ENCODE assay signal across 24 cellular contexts in genomic region chr2:196503398-196503797, GRCh38.
DNase-seq lines count a peak whose midpoint lies in the region; ATAC-seq and TF ChIP-seq lines count a peak whose summit lies in the region.
"Had no signal": no experiment of that assay in that cellular context is flagged by ENCODE, and none has a peak within 500 bp of the region (broad histone marks: within the 10 kb centered on the region; RNA-seq: fewer than 3 reads in every experiment).

No MANE protein-coding gene starts in this region.

- H3K4me1 Mint-ChIP-seq in GM23338 (no peaks in the 10 kb centered on the region; the same call in 1 of the 3 replicates), WTC11 (0 out of 2 replicates have a peak, but pooled peaks cover 3% of the 10 kb centered on the region), endothelial cell (ENCODE audit: unreplicated experiment) (peaks cover 4% of the 10 kb centered on the region), neural crest cell (peaks cover 4% of the 10 kb centered on the region), endodermal cell (no peaks in the 10 kb centered on the region)
- no peaks in the 10 kb centered on the region for H3K4me1 Mint-ChIP-seq in activated CD8-positive, alpha-beta T cell treated with anti-CD3 and anti-CD28 coated beads, Interleukin-2, amount 10 ng/mL, durations not matched to agents 7 days and 5 days (ENCODE audit: low read depth)
- H3K4me1 Mint-ChIP-seq: CD14-positive monocyte; CD8-positive, alpha-beta memory T cell had no signal

- H3F3A ChIP-seq in GM23338 (replicated peaks; ENCODE audit: low read depth): no peaks in the 10 kb centered on the region

- intact Hi-C loops in cardiac septum (cut with DNase I): no loop called here

- peak; percentile 72 for ATAC-seq in GM23338
- ATAC-seq in WTC11: peak; percentile 83
- no peak for ATAC-seq in activated CD8-positive, alpha-beta T cell treated with anti-CD3 and anti-CD28 coated beads, Interleukin-2, amount 10 ng/mL, durations not matched to agents 7 days and 5 days
- ATAC-seq: A549, GM12878 had no signal

- H3K27me3 Mint-ChIP-seq in GM23338 (ENCODE audit: insufficient read depth, low read depth, poor library complexity): no peaks in the 10 kb centered on the region
- H3K27me3 Mint-ChIP-seq in WTC11 (ENCODE audit: low read depth): no peaks in the 10 kb centered on the region
- no peaks in the 10 kb centered on the region for H3K27me3 Mint-ChIP-seq in endothelial cell (ENCODE audit: unreplicated experiment)
- no peaks in the 10 kb centered on the region for H3K27me3 Mint-ChIP-seq in neural crest cell (ENCODE audit: low read depth)
- H3K27me3 Mint-ChIP-seq in activated CD8-positive, alpha-beta T cell treated with anti-CD3 and anti-CD28 coated beads, Interleukin-2, amount 10 ng/mL, durations not matched to agents 7 days and 5 days (ENCODE audit: low read depth): peaks cover 16% of the 10 kb centered on the region
- no peaks in the 10 kb centered on the region for H3K27me3 Mint-ChIP-seq in endodermal cell (ENCODE audit: insufficient read depth)

- no peaks in the 10 kb centered on the region for H3K79me2 ChIP-seq in GM23338 (replicated peaks; ENCODE audit: insufficient read depth)

- H3K4me3 ChIP-seq in GM23338 (no peak overlapping the region), endodermal cell (ENCODE audit: low read length) (no peak overlapping the region), foreskin fibroblast (ENCODE audit: low read depth in 1 of 2, low read length in 2 of 2) (no peak overlapping the region)
- H3K4me3 ChIP-seq: A549; BLaER1 treated with 17β-estradiol and CSF1 and Interleukin-3, amounts not matched to agents 10 nM and 100 nM; GM12878 had no signal

- WGBS in endodermal cell (ENCODE audit: insufficient coverage in 1 of 2, insufficient read length in 1 of 2), 2 experiments: 88 to 90% methylated on average over 2 to 4 of the region's 4 CpGs

- CTCF ChIA-PET in WTC11 (lab: Charles Lee): no interaction called here
- CTCF ChIA-PET in activated CD8-positive, alpha-beta T cell treated with anti-CD3 and anti-CD28 coated beads, Interleukin-2, amount 10 ng/mL, durations not matched to agents 7 days and 5 days (lab: Charles Lee): no interaction called here

- H3K9me3 Mint-ChIP-seq in GM23338: peaks cover 14% of the 10 kb centered on the region; the same call in 2 of the 3 replicates
- peaks cover 23% of the 10 kb centered on the region for H3K9me3 Mint-ChIP-seq in WTC11
- H3K9me3 Mint-ChIP-seq in endothelial cell (ENCODE audit: unreplicated experiment): peaks cover 3% of the 10 kb centered on the region
- H3K9me3 Mint-ChIP-seq in neural crest cell: peaks cover 13% of the 10 kb centered on the region
- no peaks in the 10 kb centered on the region for H3K9me3 Mint-ChIP-seq in activated CD8-positive, alpha-beta T cell treated with anti-CD3 and anti-CD28 coated beads, Interleukin-2, amount 10 ng/mL, durations not matched to agents 7 days and 5 days (ENCODE audit: insufficient read depth)
- H3K9me3 Mint-ChIP-seq in endodermal cell: peaks cover 20% of the 10 kb centered on the region

- H3K27ac Mint-ChIP-seq in GM23338 (no peak overlapping the region), WTC11 (no peak overlapping the region), endothelial cell (ENCODE audit: unreplicated experiment) (no peak overlapping the region), neural crest cell (ENCODE audit: unreplicated experiment) (peak overlapping the region; percentile 17), endodermal cell (no peak overlapping the region)
- H3K27ac Mint-ChIP-seq in activated CD8-positive, alpha-beta T cell treated with anti-CD3 and anti-CD28 coated beads, Interleukin-2, amount 10 ng/mL, durations not matched to agents 7 days and 5 days: no peak overlapping the region
- H3K27ac Mint-ChIP-seq: CD4-positive, alpha-beta T cell; CD8-positive, alpha-beta memory T cell had no signal

- no peak overlapping the region for H2AFZ ChIP-seq in GM23338

- H3K4me2 ChIP-seq in GM23338: no peak overlapping the region
- H3K4me2 ChIP-seq: A549; BLaER1 treated with 17β-estradiol and CSF1 and Interleukin-3, amounts not matched to agents 10 nM and 100 nM had no signal

- H3K4me3 Mint-ChIP-seq in GM23338: no peak overlapping the region
- no peak overlapping the region for H3K4me3 Mint-ChIP-seq in WTC11
- peak overlapping the region; percentile 42 for H3K4me3 Mint-ChIP-seq in endothelial cell (ENCODE audit: unreplicated experiment)
- no peak overlapping the region for H3K4me3 Mint-ChIP-seq in neural crest cell
- H3K4me3 Mint-ChIP-seq in activated CD8-positive, alpha-beta T cell treated with anti-CD3 and anti-CD28 coated beads, Interleukin-2, amount 10 ng/mL, durations not matched to agents 7 days and 5 days: no peak overlapping the region
- no peak overlapping the region for H3K4me3 Mint-ChIP-seq in endodermal cell
- H3K4me3 Mint-ChIP-seq: CD14-positive monocyte; CD4-positive, alpha-beta T cell; CD8-positive, alpha-beta memory T cell had no signal

- DNase-seq in GM23338 (ENCODE audit: low spot score) (no peak), WTC11 (ENCODE audit: low spot score) (no peak), endothelial cell (ENCODE audit: low spot score) (no peak), neural crest cell (ENCODE audit: low read depth, low spot score) (no peak), cardiac septum (ENCODE audit: low spot score) (no peak), endodermal cell (no peak), foreskin fibroblast (no peak)
- no peak for DNase-seq in activated CD8-positive, alpha-beta T cell treated with anti-CD3 and anti-CD28 coated beads, Interleukin-2, amount 10 ng/mL, durations not matched to agents 7 days and 5 days
- DNase-seq: 8988T; ACHN; AML-193; BE2C; CD4-positive, alpha-beta T cell; CD8-positive, alpha-beta memory T cell; DMS 273 treated with DMSO at 0.1 percent for 48 hours; DMS79; EL; GDM1; GOT3; HCEC 1CT had no signal

- peaks cover 24% of the 10 kb centered on the region for H3K9me3 ChIP-seq in endodermal cell (ENCODE audit: control insufficient read depth, low read length)
- H3K9me3 ChIP-seq: BE2C had no signal

- H3K9me2 ChIP-seq in GM23338 (ENCODE audit: insufficient read depth): no peaks in the 10 kb centered on the region

- H3K36me3 Mint-ChIP-seq in GM23338 (ENCODE audit: low read depth) (peaks cover 4% of the 10 kb centered on the region; the same call in 2 of the 3 replicates), WTC11 (peaks cover 17% of the 10 kb centered on the region), endothelial cell (ENCODE audit: low read depth, unreplicated experiment) (no peaks in the 10 kb centered on the region), neural crest cell (ENCODE audit: low read depth) (peaks cover 11% of the 10 kb centered on the region), endodermal cell (ENCODE audit: low read depth) (peaks cover 7% of the 10 kb centered on the region)
- H3K36me3 Mint-ChIP-seq in activated CD8-positive, alpha-beta T cell treated with anti-CD3 and anti-CD28 coated beads, Interleukin-2, amount 10 ng/mL, durations not matched to agents 7 days and 5 days (ENCODE audit: low read depth): no peaks in the 10 kb centered on the region
- H3K36me3 Mint-ChIP-seq: CD14-positive monocyte had no signal

- no peaks in the 10 kb centered on the region for H4K20me1 ChIP-seq in GM23338 (replicated peaks; ENCODE audit: insufficient read depth)
- H4K20me1 ChIP-seq: BLaER1 treated with 17β-estradiol and CSF1 and Interleukin-3, amounts not matched to agents 10 nM and 100 nM had no signal

- H3K27me3 ChIP-seq in GM23338 (ENCODE audit: insufficient read depth) (no peaks in the 10 kb centered on the region), endodermal cell (ENCODE audit: control insufficient read depth, insufficient read depth, low read length, poor library complexity, severe bottlenecking) (no peaks in the 10 kb centered on the region)
- H3K27me3 ChIP-seq: BE2C; BLaER1 treated with 17β-estradiol and CSF1 and Interleukin-3, amounts not matched to agents 10 nM and 100 nM had no signal

- H3K27ac ChIP-seq in GM23338 (ENCODE audit: low read depth) (no peak overlapping the region), endodermal cell (ENCODE audit: low read depth, low read length) (no peak overlapping the region)
- H3K27ac ChIP-seq: A549; BLaER1 treated with 17β-estradiol and CSF1 and Interleukin-3, amounts not matched to agents 10 nM and 100 nM had no signal

- H3K36me3 ChIP-seq in GM23338 (ENCODE audit: insufficient read depth) (no peaks in the 10 kb centered on the region), endodermal cell (ENCODE audit: control insufficient read depth, insufficient read depth, low read length) (no peaks in the 10 kb centered on the region)
- H3K36me3 ChIP-seq: BE2C had no signal

- H3K4me1 ChIP-seq in GM23338 (ENCODE audit: insufficient read depth) (no peaks in the 10 kb centered on the region), endodermal cell (ENCODE audit: control insufficient read depth, insufficient read depth, low read length) (no peaks in the 10 kb centered on the region)
- H3K4me1 ChIP-seq: BE2C; BLaER1 treated with 17β-estradiol and CSF1 and Interleukin-3, amounts not matched to agents 10 nM and 100 nM had no signal

- no peak overlapping the region for H3K9ac ChIP-seq in endodermal cell (ENCODE audit: extremely low read depth, low read length, poor library complexity, severe bottlenecking)
- H3K9ac ChIP-seq: BLaER1 treated with 17β-estradiol and CSF1 and Interleukin-3, amounts not matched to agents 10 nM and 100 nM had no signal

- TF ChIP-seq CTCF in GM23338 (conservative IDR thresholded peaks at IDR 0.05; ENCODE audit: low read depth in 2 of 2): no peak
- TF ChIP-seq CTCF in WTC11 (IDR thresholded peaks at IDR 0.05): no peak
- no peak for TF ChIP-seq CTCF in endothelial cell (IDR thresholded peaks at IDR 0.05; ENCODE audit: unreplicated experiment)
- TF ChIP-seq CTCF in neural crest cell (conservative IDR thresholded peaks at IDR 0.05): no peak
- no peak for TF ChIP-seq CTCF in endodermal cell (conservative IDR thresholded peaks at IDR 0.05)
- TF ChIP-seq CTCF in foreskin fibroblast (IDR thresholded peaks at IDR 0.05; ENCODE audit: low read depth, low read length): no peak

- POLR2A ChIA-PET in WTC11 (lab: Charles Lee): interaction anchor here (0.7 kb wide), 1 partner anchor 14 kb away, joined by 5 read pairs; no protein-coding TSS in a partner anchor
- POLR2A ChIA-PET in activated CD8-positive, alpha-beta T cell treated with anti-CD3 and anti-CD28 coated beads, Interleukin-2, amount 10 ng/mL, durations not matched to agents 7 days and 5 days (lab: Charles Lee): no interaction called here

TF ChIP-seq in GM23338, 12 proteins besides CTCF, POLR2A, EP300 and RAD21 (continues in another document):
- TF ChIP-seq EZH2 (IDR thresholded peaks at IDR 0.05; ENCODE audit: low read depth, unreplicated experiment) (no peak), ZNF114 (CRISPR knock-in tag; IDR thresholded peaks at IDR 0.05) (no peak), STAT1 (IDR thresholded peaks at IDR 0.05; ENCODE audit: unreplicated experiment) (no peak), ZNF331 (CRISPR knock-in tag; IDR thresholded peaks at IDR 0.05; ENCODE audit: low read depth) (no peak)

TF ChIP-seq in WTC11, 78 proteins besides CTCF, POLR2A, EP300 and RAD21 (continues in another document):
- TF ChIP-seq FOXP1 (CRISPR knock-in tag; IDR thresholded peaks at IDR 0.05; ENCODE audit: borderline replicate concordance) (no peak), FOXJ3 (CRISPR knock-in tag; IDR thresholded peaks at IDR 0.05; ENCODE audit: borderline replicate concordance) (no peak)
